28 cellular contexts compared by ENCODE assay signal in genomic region chr7:47516386-47516785, GRCh38.
"Had no signal": no experiment of that assay in that cellular context is flagged by ENCODE, and none has a peak within 500 bp of the region (broad histone marks: within the 10 kb centered on the region; RNA-seq: fewer than 3 reads in every experiment).

No MANE protein-coding gene starts in this region.

- H3K9me3 Mint-ChIP-seq: dendritic cell treated with granulocyte-macrophage colony-stimulating factor and Interleukin-4, amounts not matched to agents 40 ng/mL and 50 ng/mL, for 4 days; endodermal cell; nephron; neural progenitor cell; stimulated activated effector memory CD8-positive, alpha-beta T cell treated with anti-CD3 and anti-CD28 coated beads, Interleukin-12 subunit alpha, Interleukin-12 subunit beta, amount 100 ng/mL, for 72 hours had no signal

- H3K4me2 ChIP-seq: neural progenitor cell, smooth muscle cell had no signal

- ATAC-seq: esophagus mucosa; gastrocnemius medialis; naive thymus-derived CD4-positive, alpha-beta T cell; sciatic nerve; stimulated activated effector memory CD8-positive, alpha-beta T cell treated with anti-CD3 and anti-CD28 coated beads, Interleukin-12 subunit alpha, Interleukin-12 subunit beta, amount 100 ng/mL, for 72 hours had no signal

- H3K36me3 Mint-ChIP-seq: naive thymus-derived CD4-positive, alpha-beta T cell; stimulated activated effector memory CD8-positive, alpha-beta T cell treated with anti-CD3 and anti-CD28 coated beads, Interleukin-12 subunit alpha, Interleukin-12 subunit beta, amount 100 ng/mL, for 72 hours had no signal

- H2AFZ ChIP-seq: neural progenitor cell had no signal

- H3K4me3 ChIP-seq: gastrocnemius medialis, neural progenitor cell, pancreas, smooth muscle cell, stomach, thyroid gland, upper lobe of left lung had no signal

- FAIRE-seq: colon, keratinocyte, pancreas, urothelium cell line had no signal

- H3K9ac ChIP-seq: neural progenitor cell had no signal

- H3K27me3 Mint-ChIP-seq: dendritic cell treated with granulocyte-macrophage colony-stimulating factor and Interleukin-4, amounts not matched to agents 40 ng/mL and 50 ng/mL, for 4 days; progenitor cell of endocrine pancreas had no signal

- H3K36me3 ChIP-seq: gastrocnemius medialis, neural progenitor cell, pancreas, thyroid gland, upper lobe of left lung had no signal

- DNase-seq: cerebellar nuclear complex; effector CD8-positive, alpha-beta T cell; endodermal cell; foreskin fibroblast; gastrocnemius medialis; mesendoderm; midbrain; naive thymus-derived CD4-positive, alpha-beta T cell; nucleus accumbens; stimulated activated CD4-positive, alpha-beta T cell treated with anti-CD3 and anti-CD28 coated beads, Interleukin-2, amount 100 ng/mL, for 24 hours; stimulated activated CD4-positive, alpha-beta T cell treated with anti-CD3 and anti-CD28 coated beads, Interleukin-4, amount 100 ng/mL, for 24 hours; stimulated activated naive CD4-positive, alpha-beta T cell treated with Interleukin-2 at 50 U/mL for 16 hours; upper lobe of left lung had no signal

- H3K4me3 Mint-ChIP-seq: dendritic cell treated with granulocyte-macrophage colony-stimulating factor and Interleukin-4, amounts not matched to agents 40 ng/mL and 50 ng/mL, for 4 days; endodermal cell; naive thymus-derived CD4-positive, alpha-beta T cell; nephron; neural progenitor cell; stimulated activated effector memory CD8-positive, alpha-beta T cell treated with anti-CD3 and anti-CD28 coated beads, Interleukin-12 subunit alpha, Interleukin-12 subunit beta, amount 100 ng/mL, for 72 hours had no signal

- H3K27me3 ChIP-seq: gastrocnemius medialis, neural progenitor cell, pancreas, stomach, thyroid gland, upper lobe of left lung had no signal

- H3K27ac ChIP-seq: epithelial cell of prostate, neural progenitor cell, pancreas, thyroid gland, upper lobe of left lung had no signal

- H3K9me3 ChIP-seq: gastrocnemius medialis, pancreas, stomach, thyroid gland, upper lobe of left lung had no signal

- H3K4me1 Mint-ChIP-seq: stimulated activated effector memory CD8-positive, alpha-beta T cell treated with anti-CD3 and anti-CD28 coated beads, Interleukin-12 subunit alpha, Interleukin-12 subunit beta, amount 100 ng/mL, for 72 hours had no signal

- H3K27ac Mint-ChIP-seq: dendritic cell treated with granulocyte-macrophage colony-stimulating factor and Interleukin-4, amounts not matched to agents 40 ng/mL and 50 ng/mL, for 4 days; naive thymus-derived CD4-positive, alpha-beta T cell; neural progenitor cell; progenitor cell of endocrine pancreas; stimulated activated effector memory CD8-positive, alpha-beta T cell treated with anti-CD3 and anti-CD28 coated beads, Interleukin-12 subunit alpha, Interleukin-12 subunit beta, amount 100 ng/mL, for 72 hours had no signal
